24 cellular contexts compared by ENCODE assay signal in the genomic region with DNA sequence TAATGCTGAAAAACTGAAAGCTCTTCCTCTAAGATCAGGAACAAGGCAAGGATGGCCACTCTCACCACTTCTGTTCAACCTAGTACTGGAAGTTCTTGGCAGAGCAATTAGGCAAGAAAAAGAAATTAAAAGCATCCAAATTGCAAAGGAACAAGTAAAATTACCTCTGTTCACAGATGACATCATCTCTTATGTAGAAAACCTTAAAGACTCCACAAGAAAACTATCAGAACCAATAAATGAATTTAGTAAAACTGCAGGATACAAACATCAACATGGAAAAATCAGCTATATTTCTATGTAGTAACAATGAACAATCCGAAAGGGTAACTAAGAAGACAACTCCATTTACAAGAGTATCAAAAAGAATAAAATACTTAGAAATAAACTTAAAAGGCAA.
"Had no signal": no experiment of that assay in that cellular context is flagged by ENCODE, and none has a peak within 500 bp of the region (broad histone marks: within the 10 kb centered on the region; RNA-seq: fewer than 3 reads in every experiment).

No MANE protein-coding gene starts in this region.

- H3K9me3 ChIP-seq: body of pancreas, colonic mucosa, esophagus squamous epithelium, gastroesophageal sphincter had no signal

- H3K36me3 ChIP-seq: adrenal gland, colonic mucosa, esophagus squamous epithelium, gastroesophageal sphincter had no signal

- H3K9me3 Mint-ChIP-seq: activated B cell treated with CpG ODN at 0.5 μM for 24 hours; activated CD8-positive, alpha-beta T cell treated with anti-CD3 and anti-CD28 coated beads for 36 hours; activated T-cell treated with anti-CD3 and anti-CD28 coated beads, Interleukin-2, amount 50 U/mL, for 4 hours had no signal

- H3K27ac ChIP-seq: adrenal gland, body of pancreas, colonic mucosa, epithelial cell of prostate, esophagus squamous epithelium, gastroesophageal sphincter, VCaP had no signal

- H3K4me1 ChIP-seq: adrenal gland, body of pancreas, colonic mucosa, esophagus squamous epithelium, gastroesophageal sphincter had no signal

- H3K4me3 ChIP-seq: adrenal gland, body of pancreas, colonic mucosa, esophagus squamous epithelium, gastroesophageal sphincter had no signal

- H3K27ac Mint-ChIP-seq: activated B cell treated with CpG ODN at 0.5 μM for 24 hours; activated CD8-positive, alpha-beta T cell treated with anti-CD3 and anti-CD28 coated beads for 36 hours; activated naive CD8-positive, alpha-beta T cell had no signal

- FAIRE-seq: endometrium, endothelial cell of umbilical vein had no signal

- H3K36me3 Mint-ChIP-seq: activated naive CD8-positive, alpha-beta T cell had no signal

- H3K27me3 Mint-ChIP-seq: activated B cell treated with CpG ODN at 0.5 μM for 24 hours; activated CD8-positive, alpha-beta T cell treated with anti-CD3 and anti-CD28 coated beads for 36 hours; activated naive CD8-positive, alpha-beta T cell had no signal

- DNase-seq: activated B cell treated with CpG ODN at 0.5 μM for 24 hours; activated CD4-positive, alpha-beta T cell treated with anti-CD3 and anti-CD28 coated beads for 48 hours; activated CD4-positive, alpha-beta T cell treated with anti-CD3 and anti-CD28 coated beads, Interleukin-2, amount 50 U/mL, for 1 hour; activated CD4-positive, alpha-beta T cell treated with anti-CD3 and anti-CD28 coated beads, Interleukin-2, amount 50 U/mL, for 48 hours; activated CD8-positive, alpha-beta memory T cell treated with anti-CD3 and anti-CD28 coated beads for 24 hours; activated CD8-positive, alpha-beta T cell treated with anti-CD3 and anti-CD28 coated beads for 36 hours; activated gamma-delta T cell; activated naive CD4-positive, alpha-beta T cell; activated naive CD4-positive, alpha-beta T cell treated with anti-CD3 and anti-CD28 coated beads, Interleukin-2, amount 50 U/mL, for 16 hours; activated T-cell treated with anti-CD3 and anti-CD28 coated beads, Interleukin-2, amount 50 U/mL, for 4 hours; adrenal gland; amygdala; aorta; body of pancreas; caudate nucleus; colonic mucosa; effector CD8-positive, alpha-beta T cell; esophagus squamous epithelium had no signal

- H3K4me3 Mint-ChIP-seq: activated B cell treated with CpG ODN at 0.5 μM for 24 hours; activated CD8-positive, alpha-beta T cell treated with anti-CD3 and anti-CD28 coated beads for 36 hours; activated naive CD8-positive, alpha-beta T cell; activated T-cell treated with anti-CD3 and anti-CD28 coated beads, Interleukin-2, amount 50 U/mL, for 4 hours had no signal

- H3K27me3 ChIP-seq: adrenal gland, body of pancreas, colonic mucosa, esophagus squamous epithelium, gastroesophageal sphincter had no signal

- H3K4me1 Mint-ChIP-seq: activated B cell treated with CpG ODN at 0.5 μM for 24 hours had no signal
